In genomic region chr19:51473009-51473707, GRCh38 we compare ENCODE assay signal across 8 cellular contexts. TPM values are rescaled to one million over a fixed set of nuclear protein-coding genes. Genes with fewer than 3 reads are reported as not detected.
DNase-seq lines count a peak whose midpoint lies in the region; ATAC-seq and FAIRE-seq lines count a peak whose summit lies in the region.

No MANE protein-coding gene starts in this region.

- in situ Hi-C loops in ACHN (cut with HindIII; ENCODE audit: low pct_ligation_motif_present, low pct_unique_long_range_greater_than_20kb, low sequenced_read_pairs) = no loop called here

- peak; percentile 43 for DNase-seq in ACHN
- peak; percentile 64 for DNase-seq in GM19239 (ENCODE audit: insufficient read length, low spot score)
- peak; percentile 72 for DNase-seq in NCI-H69 (lab: John Stamatoyannopoulos, UW)
- peak; percentile 81 for DNase-seq in activated CD4-positive, alpha-beta T cell treated with anti-CD3 and anti-CD28 coated beads, Interleukin-2, amount 50 U/mL, for 1 hour
- DNase-seq in dermis blood vessel endothelial cell = peak; percentile 86
- DNase-seq in medulla oblongata (ENCODE audit: extremely low spot score) = peak; percentile 80
- peak; percentile 65 for DNase-seq in stimulated activated CD8-positive, alpha-beta memory T cell treated with anti-CD3 and anti-CD28 coated beads, Interleukin-12 subunit alpha, Interleukin-12 subunit beta, amount 100 ng/mL, for 4 hours (ENCODE audit: low read depth)

- peak; percentile 82 for FAIRE-seq in GM19239 (lab: Jason Lieb, UNC)

- no peak for ATAC-seq in GM19397 (IDR thresholded peaks at IDR 0.05; ENCODE audit: unreplicated experiment)

RNA-seq across cellular contexts. Expression of gene CEACAM18, which starts 5.2 kb away (rescaled TPM):
- not detected in 2 replicates for total RNA-seq in dermis blood vessel endothelial cell

RNA-seq across cellular contexts. Expression of gene SIGLEC8, which starts 14.9 kb away (rescaled TPM):
- not detected in 2 replicates for total RNA-seq in dermis blood vessel endothelial cell

RNA-seq across cellular contexts. Expression of gene SIGLEC12, which starts 28.4 kb away (rescaled TPM):
- total RNA-seq in dermis blood vessel endothelial cell = not detected in 2 replicates

RNA-seq across cellular contexts. Expression of gene SIGLEC10, which starts 55.7 kb away (rescaled TPM):
- total RNA-seq in dermis blood vessel endothelial cell = not detected in 2 replicates

RNA-seq across cellular contexts. Expression of gene SIGLEC6, which starts 58.3 kb away (rescaled TPM):
- total RNA-seq in dermis blood vessel endothelial cell = not detected in 2 replicates
